ENCODE assay signal across 11 cellular contexts in the genomic region with DNA sequence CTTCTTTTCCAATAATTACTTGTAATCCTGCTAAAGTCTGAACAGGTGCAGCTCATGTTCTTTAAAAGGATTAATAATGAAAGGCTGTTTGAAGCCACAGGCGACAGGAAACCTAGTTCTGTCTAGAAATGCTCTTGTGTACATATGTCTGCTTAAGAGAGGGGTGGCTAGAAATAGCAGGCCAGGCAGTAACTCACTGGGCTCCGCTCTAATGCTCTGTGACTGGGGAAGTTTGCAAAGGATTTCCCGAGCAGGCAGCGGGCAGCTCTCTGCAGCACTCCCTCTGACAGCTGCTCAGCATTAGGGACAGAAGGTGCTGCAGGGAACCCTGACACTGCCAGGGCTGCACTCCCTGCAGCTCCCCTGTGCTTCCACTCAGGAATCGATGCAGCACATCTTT. TPM values are rescaled to one million over a fixed set of nuclear protein-coding genes. Genes with fewer than 3 reads are reported as not detected.
DNase-seq lines count a peak whose midpoint lies in the region; ATAC-seq lines count a peak whose summit lies in the region.
"Had no signal": no experiment of that assay in that cellular context is flagged by ENCODE, and none has a peak within 500 bp of the region (broad histone marks: within the 10 kb centered on the region; RNA-seq: fewer than 3 reads in every experiment).

No MANE protein-coding gene starts in this region.

- peak overlapping the region in 2 of 4 donors; percentile 45 to 85 for H3K4me3 Mint-ChIP-seq in IgD-negative memory B cell
- H3K4me3 Mint-ChIP-seq in naive B cell = peak overlapping the region in 6 of 8 donors; percentile 32 to 78 (median 66)
- H3K4me3 Mint-ChIP-seq: activated naive CD4-positive, alpha-beta T cell treated with anti-CD3 and anti-CD28 coated beads, Interleukin-2, amount 50 U/mL, for 24 hours had no signal

- peak; percentile 39 for DNase-seq in naive B cell
- DNase-seq in NCI-H446 treated with DMSO at 0.1 percent for 48 hours (lab: John Stamatoyannopoulos, UW) = no peak
- no peak for DNase-seq in stimulated activated CD4-positive, alpha-beta T cell treated with anti-CD3 and anti-CD28 coated beads, Interleukin-12 subunit alpha, Interleukin-12 subunit beta, amount 100 ng/mL, for 4 hours
- DNase-seq in activated naive CD4-positive, alpha-beta T cell treated with Interleukin-2 at 50 U/mL for 16 hours = no peak
- DNase-seq in OCI-M2 (lab: John Stamatoyannopoulos, UW; ENCODE audit: unreplicated experiment) = no peak
- DNase-seq: mesendoderm had no signal

- H3K36me3 Mint-ChIP-seq in IgD-negative memory B cell (peaks cover 2% of the 10 kb centered on the region), naive B cell (peaks cover 0 to 10% of the 10 kb centered on the region in 2 donors)

- peak overlapping the region in 2 of 3 donors; percentile 50 to 60 for H3K27ac Mint-ChIP-seq in IgD-negative memory B cell
- peak overlapping the region; percentile 44 to 87 (median 66) for H3K27ac Mint-ChIP-seq in naive B cell

- H3K9me3 Mint-ChIP-seq in IgD-negative memory B cell (peaks cover 4 to 7% (median 5%) of the 10 kb centered on the region in 3 donors), naive B cell (peaks cover 0 to 10% (median 4%) of the 10 kb centered on the region in 7 donors)

- H3K27me3 Mint-ChIP-seq in IgD-negative memory B cell (peaks cover 2% of the 10 kb centered on the region), naive B cell (no peaks in the 10 kb centered on the region)
- H3K27me3 Mint-ChIP-seq: activated naive CD4-positive, alpha-beta T cell treated with anti-CD3 and anti-CD28 coated beads, Interleukin-2, amount 50 U/mL, for 24 hours had no signal

- H3K4me1 Mint-ChIP-seq in IgD-negative memory B cell (peaks cover 17 to 21% (median 18%) of the 10 kb centered on the region in 3 donors), naive B cell (peaks cover 32 to 52% (median 40%) of the 10 kb centered on the region in 3 donors)

- ATAC-seq in GM18861 (IDR thresholded peaks at IDR 0.05; ENCODE audit: unreplicated experiment) (peak; percentile 91), GM21723 (IDR thresholded peaks at IDR 0.05; ENCODE audit: unreplicated experiment) (peak; percentile 87), naive B cell (ENCODE audit: low read depth in 2 of 2) (peak; percentile 99 to 100)
- ATAC-seq: K562 had no signal

RNA-seq across cellular contexts. Expression of a gene that starts 33.2 kb away (rescaled TPM):
- polyA plus RNA-seq in IgD-negative memory B cell = 21.9 TPM
- polyA plus RNA-seq in naive B cell (ENCODE audit: low read depth in 6 of 6) = 10 to 100 TPM; 20.4 to 34.5 (median 24.3) TPM
